24 cellular contexts compared by ENCODE assay signal in genomic region chr6:155141002-155141401, GRCh38.
"Had no signal": no experiment of that assay in that cellular context is flagged by ENCODE, and none has a peak within 500 bp of the region (broad histone marks: within the 10 kb centered on the region; RNA-seq: fewer than 3 reads in every experiment).

No MANE protein-coding gene starts in this region.

- H3K36me3 Mint-ChIP-seq: T-cell had no signal

- H3K36me3 ChIP-seq: breast epithelium had no signal

- H3K4me3 ChIP-seq: breast epithelium, K562, Peyer's patch, SK-N-MC had no signal

- H3K27ac ChIP-seq: breast epithelium, Peyer's patch, SK-N-MC had no signal

- H3K27me3 Mint-ChIP-seq: activated B cell treated with CpG ODN at 0.5 μM for 24 hours; activated naive CD4-positive, alpha-beta T cell treated with anti-CD3 and anti-CD28 coated beads, Interleukin-2, amount 50 U/mL, for 24 hours; T-cell had no signal

- DNase-seq: activated B cell treated with CpG ODN at 0.5 μM for 24 hours; activated CD4-positive, alpha-beta T cell treated with anti-CD3 and anti-CD28 coated beads, Interleukin-2, amount 50 U/mL, for 4 hours; activated CD8-positive, alpha-beta memory T cell treated with anti-CD3 and anti-CD28 coated beads, Interleukin-2, amount 50 U/mL, for 48 hours; activated CD8-positive, alpha-beta T cell treated with anti-CD3 and anti-CD28 coated beads, Interleukin-2, amount 10 ng/mL, durations not matched to agents 7 days and 5 days; activated T-cell treated with anti-CD3 and anti-CD28 coated beads, Interleukin-2, amount 50 U/mL, for 1 hour; aorta; caudate nucleus; Karpas-422; MM.1S; NCI-H1105; NCI-H1436; NCI-H1694 treated with DMSO at 0.1 percent for 48 hours; NCI-H2029 treated with DMSO at 0.1 percent for 48 hours; NCI-H510A treated with DMSO at 0.1 percent for 48 hours; NCI-H69; Peyer's patch; SIG-M5; T-cell; T-helper 2 cell; T1000 had no signal

- H3K4me3 Mint-ChIP-seq: activated B cell treated with CpG ODN at 0.5 μM for 24 hours; activated CD8-positive, alpha-beta T cell treated with anti-CD3 and anti-CD28 coated beads, Interleukin-2, amount 10 ng/mL, durations not matched to agents 7 days and 5 days; activated naive CD4-positive, alpha-beta T cell treated with anti-CD3 and anti-CD28 coated beads, Interleukin-2, amount 50 U/mL, for 24 hours; T-cell had no signal

- ATAC-seq: activated CD8-positive, alpha-beta T cell treated with anti-CD3 and anti-CD28 coated beads, Interleukin-2, amount 10 ng/mL, durations not matched to agents 7 days and 5 days; K562; T-cell had no signal

- H3K27ac Mint-ChIP-seq: activated B cell treated with CpG ODN at 0.5 μM for 24 hours; activated CD8-positive, alpha-beta T cell treated with anti-CD3 and anti-CD28 coated beads, Interleukin-2, amount 10 ng/mL, durations not matched to agents 7 days and 5 days; activated naive CD4-positive, alpha-beta T cell treated with anti-CD3 and anti-CD28 coated beads, Interleukin-2, amount 50 U/mL, for 24 hours had no signal

- H3K27me3 ChIP-seq: breast epithelium, Peyer's patch had no signal

- H3K9me3 Mint-ChIP-seq: activated B cell treated with CpG ODN at 0.5 μM for 24 hours, T-cell had no signal

- H3K4me1 ChIP-seq: breast epithelium had no signal
